In genomic region chr19:8320564-8321066, GRCh38 we compare ENCODE assay signal across 8 cellular contexts. TPM values are rescaled to one million over a fixed set of nuclear protein-coding genes. Genes with fewer than 3 reads are reported as not detected.
DNase-seq lines count a peak whose midpoint lies in the region; ATAC-seq and TF ChIP-seq lines count a peak whose summit lies in the region.

No MANE protein-coding gene starts in this region.

- peak overlapping the region; percentile 91 for H3K27ac ChIP-seq in caudate nucleus (ENCODE audit: low read depth, low read length)
- H3K27ac ChIP-seq in uterus, result peak overlapping the region; percentile 90 to 91

- H3K4me3 Mint-ChIP-seq in memory B cell, result peak overlapping the region; percentile 100

- no peaks in the 10 kb centered on the region for H3K9me3 ChIP-seq in uterus

- TF ChIP-seq CTCF in uterus (IDR thresholded peaks at IDR 0.05) (no peak), GM13976 (IDR thresholded peaks at IDR 0.05; ENCODE audit: borderline replicate concordance, control extremely low read depth, extremely low read depth, insufficient read depth, missing control alignments) (no peak)

- peak overlapping the region; percentile 99 for H3K27ac Mint-ChIP-seq in memory B cell

- H3K4me1 Mint-ChIP-seq in memory B cell, result peaks cover 18% of the 10 kb centered on the region

- H3K27me3 Mint-ChIP-seq in memory B cell, result no peaks in the 10 kb centered on the region

- H3K4me3 ChIP-seq in uterus, result peak overlapping the region; percentile 83 to 92

- ATAC-seq in GM19455 (IDR thresholded peaks at IDR 0.05; ENCODE audit: unreplicated experiment) (peak; percentile 9), memory B cell (ENCODE audit: low read depth) (no peak), HG03175 (IDR thresholded peaks at IDR 0.05; ENCODE audit: unreplicated experiment) (no peak)

- peaks cover 4% of the 10 kb centered on the region for H3K36me3 Mint-ChIP-seq in memory B cell

- in situ Hi-C loops in ACHN (cut with HindIII; ENCODE audit: low pct_ligation_motif_present, low pct_unique_long_range_greater_than_20kb, low sequenced_read_pairs) (no loop called here), GM13976 (cut with MboI; ENCODE audit: low sequenced_read_pairs, unreplicated experiment) (no loop called here)

- TF ChIP-seq POLR2A in uterus (IDR thresholded peaks at IDR 0.05), result no peak

- DNase-seq in ACHN, result peak; percentile 19
- peak; percentile 1 for DNase-seq in NCI-H146 treated with DMSO at 0.1 percent for 48 hours (lab: John Stamatoyannopoulos, UW; ENCODE audit: unreplicated experiment)
- peak in 3 of 61 donors; percentile 38 to 59 (median 43) for DNase-seq in caudate nucleus (lab: John Stamatoyannopoulos, UW)
- no peak for DNase-seq in memory B cell (ENCODE audit: low spot score in 2 of 2)
- no peak for DNase-seq in uterus
- no peak for DNase-seq in GM13976 (ENCODE audit: low spot score)

- H3K9me3 Mint-ChIP-seq in memory B cell, result no peaks in the 10 kb centered on the region

- peaks cover 0 to 11% of the 10 kb centered on the region in 2 donors for H3K4me1 ChIP-seq in uterus

- no peaks in the 10 kb centered on the region for H3K27me3 ChIP-seq in uterus

- intact Hi-C loops in uterus (cut with DNase I; ENCODE audit: low total_unique reads), result no loop called here

- no peaks in the 10 kb centered on the region for H3K36me3 ChIP-seq in uterus

RNA-seq across cellular contexts. Expression of gene NDUFA7, which starts 0.6 kb away (rescaled TPM):
- total RNA-seq in uterus, result 10 to 100 TPM in 1 of 4 donors, 1 to 10 TPM in 2, not detected in 1; 6.9 to 25.9 (median 8.8) TPM

RNA-seq across cellular contexts. Expression of gene RPS28, which starts 0.7 kb away (rescaled TPM):
- total RNA-seq in uterus, result 1,000 to 10,000 TPM in 1 of 4 donors, 100 to 1,000 TPM in 2, 10 to 100 TPM in 1; 44.1 to 1,410 (median 360) TPM

RNA-seq across cellular contexts. Expression of gene CD320, which starts 12.5 kb away (rescaled TPM):
- 10 to 100 TPM; 15.0 to 72.0 (median 26.2) TPM for total RNA-seq in uterus

RNA-seq across cellular contexts. Expression of gene KANK3, which starts 22.4 kb away (rescaled TPM):
- total RNA-seq in uterus, result 10 to 100 TPM in 3 of 4 donors, 1 to 10 TPM in 1; 4.1 to 36.6 (median 24.8) TPM

RNA-seq across cellular contexts. Expression of gene ANGPTL4, which starts 43.3 kb away (rescaled TPM):
- total RNA-seq in uterus, result 10 to 100 TPM in 3 of 4 donors, under 1 TPM in 1; 0.76 to 21.2 (median 13.5) TPM

Comparison
In these comparisons a context has a peak if more than half of its experiments do, and no peak if none do; other contexts are left out.
1. DNase-seq: peak in ACHN (single experiment) and NCI-H146 treated with DMSO at 0.1 percent for 48 hours (single experiment); none in memory B cell (0 of 2), uterus (0 of 2) and GM13976 (single experiment).